In genomic region chr4:72391281-72391680, GRCh38 we compare ENCODE assay signal across 14 cellular contexts.
DNase-seq lines count a peak whose midpoint lies in the region; ATAC-seq and TF ChIP-seq lines count a peak whose summit lies in the region.
"Had no signal": no experiment of that assay in that cellular context is flagged by ENCODE, and none has a peak within 500 bp of the region (broad histone marks: within the 10 kb centered on the region; RNA-seq: fewer than 3 reads in every experiment).

No MANE protein-coding gene starts in this region.

- DNase-seq in left ventricle myocardium superior (no peak), cardiac septum (ENCODE audit: low spot score) (no peak), mesenchymal stem cell (no peak), osteoblast (ENCODE audit: insufficient read length, low spot score, missing footprints) (no peak), caudate nucleus (lab: John Stamatoyannopoulos, UW) (no peak), retina (no peak)
- DNase-seq in naive thymus-derived CD8-positive, alpha-beta T cell = no peak
- DNase-seq: BE2C; CD4-positive, alpha-beta memory T cell; DMS79; H7 had no signal

- H2BK5ac ChIP-seq in mesenchymal stem cell (ENCODE audit: low read depth, low read length, poor library complexity, severe bottlenecking) = no peak overlapping the region

- no peaks in the 10 kb centered on the region for H3K36me3 Mint-ChIP-seq in naive thymus-derived CD8-positive, alpha-beta T cell
- H3K36me3 Mint-ChIP-seq: CD4-positive, alpha-beta memory T cell had no signal

- no peak overlapping the region for H3K23ac ChIP-seq in mesenchymal stem cell (ENCODE audit: low read length in 2 of 2)

- H3K4me2 ChIP-seq in mesenchymal stem cell (ENCODE audit: low read length, poor library complexity, severe bottlenecking) (no peak overlapping the region), osteoblast (ENCODE audit: insufficient read depth, low read length) (no peak overlapping the region)
- H3K4me2 ChIP-seq: GM23338 had no signal

- no peaks in the 10 kb centered on the region for H3K79me2 ChIP-seq in osteoblast (ENCODE audit: insufficient read depth, low read length)

- no peak overlapping the region for H3K4me3 Mint-ChIP-seq in naive thymus-derived CD8-positive, alpha-beta T cell
- H3K4me3 Mint-ChIP-seq: CD4-positive, alpha-beta memory T cell; GM23338 had no signal

- peak overlapping the region; percentile 67 for H3K27ac ChIP-seq in mesenchymal stem cell (ENCODE audit: low read length, poor library complexity, severe bottlenecking)
- no peak overlapping the region for H3K27ac ChIP-seq in osteoblast (ENCODE audit: low read depth, low read length)
- H3K27ac ChIP-seq in caudate nucleus (ENCODE audit: low read depth, low read length) = no peak overlapping the region
- H3K27ac ChIP-seq: C4-2B had no signal

- H3K9me3 ChIP-seq in mesenchymal stem cell (ENCODE audit: control insufficient read depth, low read length) (no peaks in the 10 kb centered on the region), osteoblast (ENCODE audit: low read depth, low read length) (no peaks in the 10 kb centered on the region)
- H3K9me3 ChIP-seq: BE2C had no signal

- no peak overlapping the region for H3K14ac ChIP-seq in mesenchymal stem cell (ENCODE audit: low read length in 2 of 2)

- no peak overlapping the region for H2BK120ac ChIP-seq in mesenchymal stem cell (ENCODE audit: low read depth, low read length)

- H2BK15ac ChIP-seq in mesenchymal stem cell (ENCODE audit: low read depth, poor library complexity, severe bottlenecking) = no peak overlapping the region

- peaks cover 2% of the 10 kb centered on the region for H3K79me1 ChIP-seq in mesenchymal stem cell (replicated peaks; ENCODE audit: low read length, poor library complexity, severe bottlenecking)

- TF ChIP-seq CTCF in osteoblast (IDR thresholded peaks at IDR 0.05; ENCODE audit: extremely low read depth, low read depth, low read length) = no peak

- no peak overlapping the region for H4K8ac ChIP-seq in mesenchymal stem cell (ENCODE audit: low read length)

- H2AK5ac ChIP-seq in mesenchymal stem cell (ENCODE audit: low read length, severe bottlenecking) = no peak overlapping the region

- H3K4me1 ChIP-seq in mesenchymal stem cell (ENCODE audit: control insufficient read depth, insufficient read depth, low read depth, low read length) (peaks cover 3% of the 10 kb centered on the region), osteoblast (ENCODE audit: insufficient read depth, low read length) (peaks cover 17% of the 10 kb centered on the region)

- H3K27me3 ChIP-seq in mesenchymal stem cell (ENCODE audit: control insufficient read depth in 1 of 2, insufficient read depth in 1 of 2, low read length in 2 of 2) (no peaks in the 10 kb centered on the region), osteoblast (ENCODE audit: insufficient read depth, low read length) (no peaks in the 10 kb centered on the region)
- H3K27me3 ChIP-seq: BE2C had no signal

- no peaks in the 10 kb centered on the region for H3K4me1 Mint-ChIP-seq in naive thymus-derived CD8-positive, alpha-beta T cell
- H3K4me1 Mint-ChIP-seq: CD4-positive, alpha-beta memory T cell had no signal

- H2AFZ ChIP-seq in mesenchymal stem cell (ENCODE audit: low read depth, low read length) (no peak overlapping the region), osteoblast (ENCODE audit: low read length) (peak overlapping the region; percentile 17)
- H2AFZ ChIP-seq: GM23338 had no signal

- no peak overlapping the region for H3K4me3 ChIP-seq in mesenchymal stem cell (ENCODE audit: insufficient read depth in 1 of 2, low read depth in 1 of 2, low read length in 2 of 2)
- H3K4me3 ChIP-seq in osteoblast (ENCODE audit: insufficient read depth, low read length) = no peak overlapping the region
- H3K4me3 ChIP-seq: GM12878, GM23338 had no signal

- peaks cover 0 to 4% (median 0%) of the 10 kb centered on the region in 5 donors for H3K27me3 Mint-ChIP-seq in naive thymus-derived CD8-positive, alpha-beta T cell
- H3K27me3 Mint-ChIP-seq: CD4-positive, alpha-beta memory T cell had no signal

- ATAC-seq in left ventricle myocardium superior = peak; percentile 55
- ATAC-seq in naive thymus-derived CD8-positive, alpha-beta T cell = no peak
- ATAC-seq: GM12878, GM23338 had no signal

- H4K20me1 ChIP-seq in osteoblast (ENCODE audit: insufficient read depth, low read length) = no peaks in the 10 kb centered on the region

- no peak overlapping the region for H3K9ac ChIP-seq in mesenchymal stem cell (ENCODE audit: low read length)

- no peak overlapping the region for H3K4ac ChIP-seq in mesenchymal stem cell (ENCODE audit: low read depth in 1 of 2, low read length in 2 of 2)

- intact Hi-C loops in left ventricle myocardium superior (cut with micrococcal nuclease) (no loop called here), cardiac septum (cut with DNase I) (no loop called here)

- H3K18ac ChIP-seq in mesenchymal stem cell (ENCODE audit: low read depth in 1 of 2, low read length in 2 of 2) = no peak overlapping the region

- POLR2A ChIA-PET in naive thymus-derived CD8-positive, alpha-beta T cell (lab: Charles Lee) = no interaction called here

- no peak overlapping the region for H2BK12ac ChIP-seq in mesenchymal stem cell (ENCODE audit: low read length in 2 of 2)

- no peak overlapping the region for H3K27ac Mint-ChIP-seq in naive thymus-derived CD8-positive, alpha-beta T cell
- H3K27ac Mint-ChIP-seq: CD4-positive, alpha-beta memory T cell; GM23338 had no signal

- 100% methylated on average over 1 of the region's 2 CpGs for WGBS in mesenchymal stem cell

- no peaks in the 10 kb centered on the region for H3K9me3 Mint-ChIP-seq in naive thymus-derived CD8-positive, alpha-beta T cell
- H3K9me3 Mint-ChIP-seq: CD4-positive, alpha-beta memory T cell; GM23338 had no signal

- no peak overlapping the region for H4K91ac ChIP-seq in mesenchymal stem cell (ENCODE audit: low read length)

- no peaks in the 10 kb centered on the region for H3K36me3 ChIP-seq in mesenchymal stem cell (ENCODE audit: control insufficient read depth in 1 of 2, insufficient read depth in 2 of 2, low read depth in 1 of 2, low read length in 2 of 2)
- no peaks in the 10 kb centered on the region for H3K36me3 ChIP-seq in osteoblast (ENCODE audit: insufficient read depth, low read length)
- H3K36me3 ChIP-seq: BE2C had no signal
